In the genomic region with DNA sequence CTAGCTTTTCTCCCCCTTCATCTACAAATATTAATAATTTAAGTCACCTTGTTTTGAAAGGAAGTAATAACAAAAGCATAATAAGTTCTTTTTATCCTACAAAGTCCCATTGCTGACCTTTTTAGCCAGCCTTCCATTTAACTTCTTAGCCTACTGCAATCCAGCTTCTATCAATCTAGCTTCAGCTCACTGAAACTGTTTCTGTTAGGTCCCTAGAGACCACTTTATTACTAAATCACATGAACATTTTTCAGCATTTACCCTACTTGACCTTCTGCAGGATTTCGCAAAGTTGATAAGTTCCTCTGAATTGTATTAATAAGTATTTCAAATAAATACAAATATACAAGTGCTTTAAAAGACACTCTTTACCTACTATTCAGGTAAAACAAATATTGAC, we compare ENCODE assay signal across 23 cellular contexts.
"Had no signal": no experiment of that assay in that cellular context is flagged by ENCODE, and none has a peak within 500 bp of the region (broad histone marks: within the 10 kb centered on the region; RNA-seq: fewer than 3 reads in every experiment).

No MANE protein-coding gene starts in this region.

- H3K9me3 ChIP-seq: breast epithelium had no signal

- H3K4me1 ChIP-seq: breast epithelium had no signal

- DNase-seq: activated CD4-positive, alpha-beta T cell treated with anti-CD3 and anti-CD28 coated beads for 48 hours; activated CD4-positive, alpha-beta T cell treated with anti-CD3 and anti-CD28 coated beads, Interleukin-2, amount 50 U/mL, for 4 hours; activated CD4-positive, CD25-positive, alpha-beta regulatory T cell treated with anti-CD3 and anti-CD28 coated beads, Interleukin-2, amount 50 U/mL, for 72 hours; activated CD8-positive, alpha-beta memory T cell treated with anti-CD3 and anti-CD28 coated beads, Interleukin-2, amount 50 U/mL, for 48 hours; activated CD8-positive, alpha-beta T cell treated with anti-CD3 and anti-CD28 coated beads, Interleukin-2, amount 10 ng/mL, durations not matched to agents 7 days and 5 days; activated naive CD4-positive, alpha-beta T cell treated with anti-CD3 and anti-CD28 coated beads, Interleukin-2, amount 50 U/mL, for 16 hours; activated naive CD8-positive, alpha-beta T cell treated with anti-CD3 and anti-CD28 coated beads, Interleukin-2, amount 10 ng/mL, durations not matched to agents 7 days and 5 days; activated T-cell treated with anti-CD3 and anti-CD28 coated beads, Interleukin-2, amount 50 U/mL, for 1 hour; aorta; Karpas-422; MM.1S; NCI-H1105 treated with DMSO at 0.1 percent for 48 hours; NCI-H146; NCI-H187 treated with DMSO at 0.1 percent for 48 hours; NCI-H2081 treated with DMSO at 0.1 percent for 48 hours; NCI-H446; NCI-H524; RPMI8226; SHP77 treated with DMSO at 0.1 percent for 48 hours; T-helper 17 cell; T-helper 9 cell had no signal

- H3K36me3 ChIP-seq: breast epithelium had no signal

- H3K4me3 ChIP-seq: breast epithelium, K562 had no signal

- H3K27ac ChIP-seq: breast epithelium had no signal

- H3K27me3 ChIP-seq: breast epithelium had no signal
